15 cellular contexts compared by ENCODE assay signal in genomic region chr2:36333350-36334012, GRCh38. TPM values are rescaled to one million over a fixed set of nuclear protein-coding genes. Genes with fewer than 3 reads are reported as not detected.
DNase-seq lines count a peak whose midpoint lies in the region; ATAC-seq and TF ChIP-seq lines count a peak whose summit lies in the region.
"Had no signal": no experiment of that assay in that cellular context is flagged by ENCODE, and none has a peak within 500 bp of the region (broad histone marks: within the 10 kb centered on the region; RNA-seq: fewer than 3 reads in every experiment).

No MANE protein-coding gene starts in this region.

- no peak overlapping the region for H2AFZ ChIP-seq in SK-N-SH (ENCODE audit: low read depth)
- no peak overlapping the region for H2AFZ ChIP-seq in mesenchymal stem cell (ENCODE audit: low read depth, low read length)

- intact Hi-C loops in breast epithelium (cut with DNase I; ENCODE audit: low total_unique reads) = no loop called here

- CTCF ChIA-PET in SK-N-SH (lab: Yijun Ruan, JAX) = interaction anchor here (0.6 to 1.3 kb wide), 4 partner anchors 10 to 19 kb away, joined by 3 to 4 read pairs (median 4); no protein-coding TSS in a partner anchor

- H3K9me3 ChIP-seq in SK-N-SH (no peaks in the 10 kb centered on the region), mesenchymal stem cell (ENCODE audit: control insufficient read depth, low read length) (no peaks in the 10 kb centered on the region), breast epithelium (no peaks in the 10 kb centered on the region)
- H3K9me3 ChIP-seq: pancreas had no signal

- no peaks in the 10 kb centered on the region for H3K9me2 ChIP-seq in SK-N-SH

- no peak overlapping the region for H3K4ac ChIP-seq in mesenchymal stem cell (ENCODE audit: low read depth in 1 of 2, low read length in 2 of 2)

- no peaks in the 10 kb centered on the region for H3K79me1 ChIP-seq in mesenchymal stem cell (replicated peaks; ENCODE audit: low read length, poor library complexity, severe bottlenecking)

- H3K27ac ChIP-seq in SK-N-SH (ENCODE audit: low read depth in 2 of 2, low read length in 1 of 2) (no peak overlapping the region), mesenchymal stem cell (ENCODE audit: low read length, poor library complexity, severe bottlenecking) (no peak overlapping the region), breast epithelium (no peak overlapping the region)
- H3K27ac ChIP-seq: cardiac muscle cell, pancreas had no signal

- whole genome bisulfite sequencing in SK-N-SH (ENCODE audit: low lambda C conversion rate) = 52% methylated on average over 4 of the region's 4 CpGs
- WGBS in mesenchymal stem cell = 73% methylated on average over 4 of the region's 4 CpGs

- DNase-seq in activated CD4-positive, CD25-positive, alpha-beta regulatory T cell (lab: John Stamatoyannopoulos, UW) = no peak
- DNase-seq in SK-N-SH = no peak
- no peak for DNase-seq in mesenchymal stem cell
- DNase-seq in left lobe of liver (ENCODE audit: low spot score) = no peak
- DNase-seq in breast epithelium (ENCODE audit: low spot score in 2 of 2) = no peak
- DNase-seq: AML-193; Kasumi-1; NCI-H226; pancreas; SHP77; stimulated activated naive B cell treated with anti-CD40 and anti-IgM and Interleukin-4, amounts not matched to agents 10 μg/mL and 1 μg/mL and 100 μg/mL, for 72 hours had no signal

- peak; percentile 11; the same call in 1 of the 2 replicates for TF ChIP-seq RAD21 in SK-N-SH (IDR thresholded peaks at IDR 0.05; ENCODE audit: low read length)

- H3F3A ChIP-seq in SK-N-SH (replicated peaks; ENCODE audit: insufficient read depth) = peaks cover 7% of the 10 kb centered on the region

- no peaks in the 10 kb centered on the region for H4K20me1 ChIP-seq in SK-N-SH (ENCODE audit: insufficient read depth)

- H2AK5ac ChIP-seq in mesenchymal stem cell (ENCODE audit: low read length, severe bottlenecking) = peak overlapping the region; percentile 26

- no peak overlapping the region for H2BK12ac ChIP-seq in mesenchymal stem cell (ENCODE audit: low read length in 2 of 2)

- ATAC-seq in activated CD4-positive, CD25-positive, alpha-beta regulatory T cell treated with anti-CD3 and anti-CD28 coated beads, Interleukin-2, amount 50 U/mL, for 24 hours = peak; percentile 41 to 54
- ATAC-seq in GM19328 (IDR thresholded peaks at IDR 0.05; ENCODE audit: unreplicated experiment) = peak; percentile 50
- no peak for ATAC-seq in left lobe of liver
- no peak for ATAC-seq in HG02970 (IDR thresholded peaks at IDR 0.05; ENCODE audit: low FRiP score, unreplicated experiment)
- ATAC-seq: pancreas had no signal

- H4K91ac ChIP-seq in mesenchymal stem cell (ENCODE audit: low read length) = no peak overlapping the region

- no peak overlapping the region for H3K4me2 ChIP-seq in SK-N-SH
- H3K4me2 ChIP-seq in mesenchymal stem cell (ENCODE audit: low read length, poor library complexity, severe bottlenecking) = no peak overlapping the region

- H3K23ac ChIP-seq in mesenchymal stem cell (ENCODE audit: low read length in 2 of 2) = no peak overlapping the region

- H3K36me3 ChIP-seq in SK-N-SH (replicated peaks in 1 of 2; ENCODE audit: control insufficient read depth in 1 of 2, insufficient read depth in 2 of 2, low read length in 1 of 2) = no peaks in the 10 kb centered on the region
- no peaks in the 10 kb centered on the region for H3K36me3 ChIP-seq in mesenchymal stem cell (ENCODE audit: control insufficient read depth in 1 of 2, insufficient read depth in 2 of 2, low read depth in 1 of 2, low read length in 2 of 2)
- H3K36me3 ChIP-seq in breast epithelium = no peaks in the 10 kb centered on the region
- H3K36me3 ChIP-seq: cardiac muscle cell, pancreas had no signal

- H4K8ac ChIP-seq in mesenchymal stem cell (ENCODE audit: low read length) = no peak overlapping the region

- no peak overlapping the region for H2BK5ac ChIP-seq in mesenchymal stem cell (ENCODE audit: low read depth, low read length, poor library complexity, severe bottlenecking)

- no peaks in the 10 kb centered on the region for H3K79me2 ChIP-seq in SK-N-SH (ENCODE audit: insufficient read depth)

- H3K9ac ChIP-seq in SK-N-SH = no peak overlapping the region
- H3K9ac ChIP-seq in mesenchymal stem cell (ENCODE audit: low read length) = no peak overlapping the region

- POLR2A ChIA-PET in SK-N-SH (lab: Yijun Ruan, JAX) = no interaction called here

- TF ChIP-seq POLR2A in breast epithelium (IDR thresholded peaks at IDR 0.05) = no peak

- peak; percentile 20; the same call in 1 of the 2 replicates for TF ChIP-seq CTCF in SK-N-SH (IDR thresholded peaks at IDR 0.05)
- no peak for TF ChIP-seq CTCF in breast epithelium (IDR thresholded peaks at IDR 0.05)

- H2BK120ac ChIP-seq in mesenchymal stem cell (ENCODE audit: low read depth, low read length) = no peak overlapping the region

- no peak for TF ChIP-seq EP300 in SK-N-SH (IDR thresholded peaks at IDR 0.05; ENCODE audit: borderline replicate concordance in 1 of 2, low read depth in 1 of 2, low read length in 1 of 2)

- H3K4me3 ChIP-seq in SK-N-SH (ENCODE audit: low read depth in 2 of 2, low read length in 1 of 2) (no peak overlapping the region), mesenchymal stem cell (ENCODE audit: insufficient read depth in 1 of 2, low read depth in 1 of 2, low read length in 2 of 2) (no peak overlapping the region), breast epithelium (no peak overlapping the region)
- H3K4me3 ChIP-seq: cardiac muscle cell, pancreas had no signal

- H2BK15ac ChIP-seq in mesenchymal stem cell (ENCODE audit: low read depth, poor library complexity, severe bottlenecking) = no peak overlapping the region

- no peak overlapping the region for H3K14ac ChIP-seq in mesenchymal stem cell (ENCODE audit: low read length in 2 of 2)

- no peaks in the 10 kb centered on the region for H3K27me3 ChIP-seq in SK-N-SH (ENCODE audit: insufficient read depth)
- no peaks in the 10 kb centered on the region for H3K27me3 ChIP-seq in mesenchymal stem cell (ENCODE audit: control insufficient read depth in 1 of 2, insufficient read depth in 1 of 2, low read length in 2 of 2)
- no peaks in the 10 kb centered on the region for H3K27me3 ChIP-seq in breast epithelium
- H3K27me3 ChIP-seq: pancreas had no signal

- H3K4me1 ChIP-seq in SK-N-SH (ENCODE audit: control insufficient read depth in 1 of 2, insufficient read depth in 2 of 2, low read depth in 1 of 2, low read length in 1 of 2) = peaks cover 0 to 12% of the 10 kb centered on the region in 2 experiments; a peak in 1 of 4 replicates
- peaks cover 6% of the 10 kb centered on the region for H3K4me1 ChIP-seq in mesenchymal stem cell (ENCODE audit: control insufficient read depth, insufficient read depth, low read depth, low read length)
- H3K4me1 ChIP-seq in breast epithelium = no peaks in the 10 kb centered on the region
- H3K4me1 ChIP-seq: pancreas had no signal

- peak overlapping the region in 1 of 2 experiments; percentile 47 for H3K18ac ChIP-seq in mesenchymal stem cell (ENCODE audit: low read depth in 1 of 2, low read length in 2 of 2)

TF ChIP-seq in SK-N-SH, 30 proteins besides CTCF, POLR2A, EP300 and RAD21:
- TF ChIP-seq GABPA (IDR thresholded peaks at IDR 0.05; ENCODE audit: low read depth) (no peak), NRF1 (IDR thresholded peaks at IDR 0.05; ENCODE audit: low read depth, low read length) (no peak), TAF1 (IDR thresholded peaks at IDR 0.05; ENCODE audit: borderline replicate concordance, low read depth, low read length) (no peak), POLR2AphosphoS5 (IDR thresholded peaks at IDR 0.05; ENCODE audit: low read depth, low read length) (no peak), FOSL2 (IDR thresholded peaks at IDR 0.05; ENCODE audit: borderline replicate concordance, low read depth) (no peak), RXRA (IDR thresholded peaks at IDR 0.05; ENCODE audit: borderline replicate concordance, low read depth) (no peak), GATA2 (CRISPR knock-in tag; IDR thresholded peaks at IDR 0.05) (no peak)
TF ChIP-seq in SK-N-SH: peak in this region for 0.

RNA-seq across cellular contexts. Expression of gene CRIM1, which starts 22.1 kb away (rescaled TPM):
- polyA plus RNA-seq in SK-N-SH (2012; rRNA removed) = 228 and 244 TPM in 2 replicates
- 191 and 233 TPM in 2 replicates for polyA plus RNA-seq in SK-N-SH (2012; cell fraction: cytosol; rRNA removed)
- 201 and 239 TPM in 2 replicates for polyA plus RNA-seq in SK-N-SH (2012; cell fraction: nucleus; rRNA removed)
- 70.6 TPM for polyA plus RNA-seq in mesenchymal stem cell (2013, experiment 1 of 2)
- 70.6 TPM for polyA plus RNA-seq in mesenchymal stem cell (2013, experiment 2 of 2)
- total RNA-seq in left lobe of liver (7.1 TPM), breast epithelium (100 to 1,000 TPM; 166 to 187 (median 178) TPM)

Comparison
In these comparisons a context has a peak if more than half of its experiments do, and no peak if none do; other contexts are left out.
1. ATAC-seq: peak in activated CD4-positive, CD25-positive, alpha-beta regulatory T cell treated with anti-CD3 and anti-CD28 coated beads, Interleukin-2, amount 50 U/mL, for 24 hours (2 of 2) and GM19328 (single experiment); none in left lobe of liver (single experiment) and HG02970 (single experiment).
2. RNA of gene CRIM1, which starts 22.1 kb away (total RNA-seq): 166 to 187 TPM in breast epithelium; 7.1 TPM in left lobe of liver (single experiment); every median in the first group is over 10 times any median in the second.